Comparison of ENCODE assay signal across 13 cellular contexts in the genomic region with DNA sequence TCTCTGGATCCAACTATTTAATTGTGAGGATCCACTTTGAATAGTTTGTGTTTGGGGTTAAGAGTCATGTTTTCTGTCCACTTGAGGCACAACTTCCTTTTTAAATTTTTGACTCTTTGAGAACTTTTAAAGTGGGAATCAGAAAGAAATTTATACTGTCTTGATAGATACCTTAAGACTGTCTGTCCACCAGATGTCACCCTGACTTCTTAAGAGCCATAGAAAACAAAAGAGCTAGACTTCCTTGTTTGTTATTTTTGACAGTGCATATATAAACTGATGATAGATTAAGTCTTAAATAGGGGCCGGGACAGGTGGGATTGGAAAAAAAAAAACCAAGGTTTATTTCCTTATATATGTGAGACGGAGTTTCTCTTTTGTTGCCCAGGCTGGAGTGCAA. TPM values are rescaled to one million over a fixed set of nuclear protein-coding genes. Genes with fewer than 3 reads are reported as not detected.
DNase-seq lines count a peak whose midpoint lies in the region; ATAC-seq and TF ChIP-seq lines count a peak whose summit lies in the region.
"Had no signal": no experiment of that assay in that cellular context is flagged by ENCODE, and none has a peak within 500 bp of the region (broad histone marks: within the 10 kb centered on the region; RNA-seq: fewer than 3 reads in every experiment).

No MANE protein-coding gene starts in this region.

- peaks cover 44% of the 10 kb centered on the region for H3K4me1 Mint-ChIP-seq in progenitor cell of endocrine pancreas (ENCODE audit: low read depth)
- H3K4me1 Mint-ChIP-seq: B cell had no signal

- H3K9me3 Mint-ChIP-seq in progenitor cell of endocrine pancreas (ENCODE audit: low read depth): peaks cover 12% of the 10 kb centered on the region

- peaks cover 14% of the 10 kb centered on the region for H3K36me3 Mint-ChIP-seq in progenitor cell of endocrine pancreas (ENCODE audit: insufficient read depth)

- peak overlapping the region; percentile 56 for H3K4me3 Mint-ChIP-seq in progenitor cell of endocrine pancreas (ENCODE audit: low read depth)
- H3K4me3 Mint-ChIP-seq: B cell had no signal

- H3K27ac Mint-ChIP-seq in progenitor cell of endocrine pancreas: peak overlapping the region; percentile 21
- H3K27ac Mint-ChIP-seq: B cell had no signal

- peak; percentile 56 for TF ChIP-seq CTCF in progenitor cell of endocrine pancreas (IDR thresholded peaks at IDR 0.05; ENCODE audit: unreplicated experiment)

- no peaks in the 10 kb centered on the region for H3K27me3 Mint-ChIP-seq in progenitor cell of endocrine pancreas
- H3K27me3 Mint-ChIP-seq: B cell had no signal

- ATAC-seq in HG02798 (IDR thresholded peaks at IDR 0.05; ENCODE audit: poor library complexity, unreplicated experiment) (no peak), GM21619 (IDR thresholded peaks at IDR 0.05; ENCODE audit: unreplicated experiment) (no peak)

- DNase-seq in NCI-H510A treated with DMSO at 0.1 percent for 48 hours (lab: John Stamatoyannopoulos, UW) (peak; percentile 54), NCI-H510A (lab: John Stamatoyannopoulos, UW) (no peak), NCI-H1105 treated with DMSO at 0.1 percent for 48 hours (lab: John Stamatoyannopoulos, UW) (peak; percentile 42), cerebellum (ENCODE audit: low spot score) (peak; percentile 40), progenitor cell of endocrine pancreas (ENCODE audit: low spot score, unreplicated experiment) (no peak), T-helper 1 cell (no peak)
- DNase-seq: activated effector memory CD4-positive, alpha-beta T cell treated with Interleukin-2 at 50 U/mL for 16 hours; GOT3 had no signal

RNA-seq across cellular contexts. Expression of gene WDR72, which starts 52.1 kb away (rescaled TPM):
- total RNA-seq in cerebellum (0.54 TPM), progenitor cell of endocrine pancreas (25.0 and 26.6 TPM in 2 replicates)
- total RNA-seq: B cell; lung microvascular endothelial cell; T-helper 2 cell treated with Interferon-gamma antibody and Interleukin-4, amounts not matched to agents 100 ng/mL and 5 ng/mL, for 36 hours had no signal

Comparison
In these comparisons a context has a peak if more than half of its experiments do, and no peak if none do; other contexts are left out.
1. DNase-seq: peak in NCI-H510A treated with DMSO at 0.1 percent for 48 hours (single experiment), NCI-H1105 treated with DMSO at 0.1 percent for 48 hours (single experiment) and cerebellum (single experiment); none in NCI-H510A (single experiment), progenitor cell of endocrine pancreas (single experiment) and T-helper 1 cell (0 of 5).
2. RNA of gene WDR72, which starts 52.1 kb away (total RNA-seq): 25.0 to 26.6 TPM in progenitor cell of endocrine pancreas; 0.54 TPM in cerebellum (single experiment); every median in the first group is over 10 times any median in the second.